In genomic region chr12:6825398-6826124, GRCh38 we compare ENCODE assay signal across 8 cellular contexts. TPM values are rescaled to one million over a fixed set of nuclear protein-coding genes. Genes with fewer than 3 reads are reported as not detected.
A peak's percentile ranks its signal among the peaks of the same experiment; 100 is the strongest.
DNase-seq lines count a peak whose midpoint lies in the region; ATAC-seq and TF ChIP-seq lines count a peak whose summit lies in the region.

No MANE protein-coding gene starts in this region.

- no peaks in the 10 kb centered on the region for H3K9me3 Mint-ChIP-seq in CD8-positive, alpha-beta T cell
- no peaks in the 10 kb centered on the region for H3K9me3 Mint-ChIP-seq in activated CD4-positive, alpha-beta memory T cell treated with anti-CD3 and anti-CD28 coated beads for 36 hours

- H3K27ac Mint-ChIP-seq in CD8-positive, alpha-beta T cell, result no peak overlapping the region
- H3K27ac Mint-ChIP-seq in activated CD4-positive, alpha-beta memory T cell treated with anti-CD3 and anti-CD28 coated beads for 36 hours, result peak overlapping the region; percentile 16

- H3K36me3 Mint-ChIP-seq in CD8-positive, alpha-beta T cell, result no peaks in the 10 kb centered on the region
- H3K36me3 Mint-ChIP-seq in activated CD4-positive, alpha-beta memory T cell treated with anti-CD3 and anti-CD28 coated beads for 36 hours, result no peaks in the 10 kb centered on the region

- CTCF ChIA-PET in CD8-positive, alpha-beta T cell (lab: Charles Lee), result interaction anchor here (0.6 to 9.4 kb wide), 37 partner anchors 9 to 286 kb away, joined by 3 to 116 read pairs (median 4); partner anchors contain the start of genes CD4, CDCA3, GNB3 and MLF2
- CTCF ChIA-PET in activated CD4-positive, alpha-beta memory T cell treated with anti-CD3 and anti-CD28 coated beads for 36 hours (lab: Charles Lee), result interaction anchor here (0.6 to 7.0 kb wide), 28 partner anchors 9 to 141 kb away, joined by 3 to 91 read pairs (median 5); partner anchors contain the start of genes CD4, CDCA3, COPS7A and MLF2

- H3K4me3 Mint-ChIP-seq in CD8-positive, alpha-beta T cell, result peak overlapping the region; percentile 5
- no peak overlapping the region for H3K4me3 Mint-ChIP-seq in activated CD4-positive, alpha-beta memory T cell treated with anti-CD3 and anti-CD28 coated beads for 36 hours

- peak; percentile 59 to 86 (median 69) for DNase-seq in CD8-positive, alpha-beta T cell
- peak; percentile 81 to 87 for DNase-seq in NCI-H524 (lab: John Stamatoyannopoulos, UW)
- DNase-seq in activated CD4-positive, alpha-beta memory T cell treated with anti-CD3 and anti-CD28 coated beads for 36 hours, result peak; percentile 90
- DNase-seq in ecto neural progenitor cell (ENCODE audit: low spot score), result peak; percentile 97
- DNase-seq in right lobe of liver, result peak; percentile 85 to 86 (median 85)
- DNase-seq in stimulated activated CD4-positive, alpha-beta T cell treated with anti-CD3 and anti-CD28 coated beads, TNF-alpha, amount 100 ng/mL, for 24 hours (ENCODE audit: low read depth in 3 of 3), result peak; percentile 69 to 82 (median 72)

- WGBS in right lobe of liver (ENCODE audit: insufficient coverage, low coverage, low lambda C conversion rate, missing lambda C conversion rate), result 13% methylated on average over 16 of the region's 19 CpGs

- H3K9me3 ChIP-seq in CD8-positive, alpha-beta T cell (ENCODE audit: low read length), result no peaks in the 10 kb centered on the region
- H3K9me3 ChIP-seq in right lobe of liver, result no peaks in the 10 kb centered on the region

- no peak for TF ChIP-seq POLR2A in right lobe of liver (IDR thresholded peaks at IDR 0.05)

- peak; percentile 71 for TF ChIP-seq CTCF in CD8-positive, alpha-beta T cell (IDR thresholded peaks at IDR 0.05)
- TF ChIP-seq CTCF in right lobe of liver (IDR thresholded peaks at IDR 0.05), result peak; percentile 94 to 95 (median 94)

- intact Hi-C loops in CD8-positive, alpha-beta T cell (cut with DNase I, micrococcal nuclease), result loop anchor here (1.0 to 5.0 kb wide), 7 partner anchors 72 to 273 kb away; partner anchors contain the start of genes MLF2 (in 2 of the 2), CHD4 (in 1 of the 2) and NOP2 (in 1 of the 2)
- intact Hi-C loops in activated CD4-positive, alpha-beta memory T cell treated with anti-CD3 and anti-CD28 coated beads for 36 hours (cut with micrococcal nuclease), result loop anchor here (1.0 to 5.0 kb wide), 5 partner anchors 33 to 208 kb away; partner anchors contain the start of genes MLF2 and ZNF384
- intact Hi-C loops in right lobe of liver (cut with DNase I), result loop anchor here in 1 of 2 donors (5.0 kb wide), 1 partner anchor 93 kb away; no protein-coding TSS in a partner anchor

- peaks cover 32% of the 10 kb centered on the region for H3K4me1 Mint-ChIP-seq in CD8-positive, alpha-beta T cell (ENCODE audit: low read depth)
- peaks cover 30% of the 10 kb centered on the region for H3K4me1 Mint-ChIP-seq in activated CD4-positive, alpha-beta memory T cell treated with anti-CD3 and anti-CD28 coated beads for 36 hours (ENCODE audit: low read depth)

- H3K4me3 ChIP-seq in CD8-positive, alpha-beta T cell (ENCODE audit: low read depth, low read length), result no peak overlapping the region
- H3K4me3 ChIP-seq in right lobe of liver, result no peak overlapping the region

- no peak overlapping the region for H3K27ac ChIP-seq in CD8-positive, alpha-beta T cell (ENCODE audit: low read depth, low read length)
- no peak overlapping the region for H3K27ac ChIP-seq in right lobe of liver

- peaks cover 10% of the 10 kb centered on the region for H3K27me3 ChIP-seq in CD8-positive, alpha-beta T cell (ENCODE audit: insufficient read depth, low read length)
- H3K27me3 ChIP-seq in right lobe of liver, result no peaks in the 10 kb centered on the region

- POLR2A ChIA-PET in CD8-positive, alpha-beta T cell (lab: Charles Lee), result interaction anchor here (0.5 kb wide), 1 partner anchor 1264 kb away, joined by 3 read pairs; no protein-coding TSS in a partner anchor
- POLR2A ChIA-PET in activated CD4-positive, alpha-beta memory T cell treated with anti-CD3 and anti-CD28 coated beads for 36 hours (lab: Charles Lee), result interaction anchor here (1.1 kb wide), 1 partner anchor 72 kb away, joined by 3 read pairs; no protein-coding TSS in a partner anchor

- H3K4me1 ChIP-seq in CD8-positive, alpha-beta T cell (ENCODE audit: insufficient read depth, low read length), result peaks cover 13% of the 10 kb centered on the region
- peaks cover 0 to 10% (median 0%) of the 10 kb centered on the region in 4 donors for H3K4me1 ChIP-seq in right lobe of liver

- no peaks in the 10 kb centered on the region for H3K36me3 ChIP-seq in CD8-positive, alpha-beta T cell (ENCODE audit: insufficient read depth, low read length)
- no peaks in the 10 kb centered on the region for H3K36me3 ChIP-seq in right lobe of liver

- peak; percentile 63 for ATAC-seq in CD8-positive, alpha-beta T cell
- ATAC-seq in HG02678 (IDR thresholded peaks at IDR 0.05; ENCODE audit: unreplicated experiment) (peak; percentile 57), right lobe of liver (peak; percentile 83 to 87 (median 84)), GM21515 (IDR thresholded peaks at IDR 0.05; ENCODE audit: unreplicated experiment) (no peak)

- peaks cover 48% of the 10 kb centered on the region for H3K27me3 Mint-ChIP-seq in CD8-positive, alpha-beta T cell (ENCODE audit: low read depth)
- H3K27me3 Mint-ChIP-seq in activated CD4-positive, alpha-beta memory T cell treated with anti-CD3 and anti-CD28 coated beads for 36 hours, result peaks cover 29% of the 10 kb centered on the region

RNA-seq across cellular contexts. Expression of gene P3H3, which starts 2.6 kb away (rescaled TPM):
- total RNA-seq in CD8-positive, alpha-beta T cell, result 1 to 10 TPM; 3.4 to 4.9 TPM
- total RNA-seq in activated CD4-positive, alpha-beta memory T cell treated with anti-CD3 and anti-CD28 coated beads for 36 hours, result 1 to 10 TPM; 2.5 to 2.7 TPM
- 1 to 10 TPM in 5 of 6 experiments, under 1 TPM in 1; 0.98 to 2.1 (median 1.5) TPM for total RNA-seq in right lobe of liver

RNA-seq across cellular contexts. Expression of gene GPR162, which starts 3.9 kb away (rescaled TPM):
- total RNA-seq in CD8-positive, alpha-beta T cell, result not detected
- total RNA-seq in activated CD4-positive, alpha-beta memory T cell treated with anti-CD3 and anti-CD28 coated beads for 36 hours, result under 1 TPM in 1 of 2 experiments, not detected in 1; 0.31 TPM
- 1 to 10 TPM in 4 of 6 experiments, under 1 TPM in 2; 0.37 to 3.1 (median 2.1) TPM for total RNA-seq in right lobe of liver

RNA-seq across cellular contexts. Expression of gene GNB3, which starts 15.2 kb away (rescaled TPM):
- 1 to 10 TPM in 1 of 2 experiments, under 1 TPM in 1; 0.49 to 1.0 TPM for total RNA-seq in CD8-positive, alpha-beta T cell
- under 1 TPM; 0.22 to 0.78 TPM for total RNA-seq in activated CD4-positive, alpha-beta memory T cell treated with anti-CD3 and anti-CD28 coated beads for 36 hours
- under 1 TPM in 4 of 6 experiments, not detected in 2; 0.17 to 0.51 (median 0.43) TPM for total RNA-seq in right lobe of liver

RNA-seq across cellular contexts. Expression of gene CDCA3, which starts 25.5 kb away (rescaled TPM):
- total RNA-seq in CD8-positive, alpha-beta T cell, result under 1 TPM; 0.61 to 0.92 TPM
- 10 to 100 TPM; 80.3 to 87.8 TPM for total RNA-seq in activated CD4-positive, alpha-beta memory T cell treated with anti-CD3 and anti-CD28 coated beads for 36 hours
- total RNA-seq in right lobe of liver, result 1 to 10 TPM in 4 of 6 experiments, under 1 TPM in 2; 0.62 to 1.7 (median 1.3) TPM

RNA-seq across cellular contexts. Expression of gene USP5, which starts 26.4 kb away (rescaled TPM):
- 10 to 100 TPM; 24.0 to 25.9 TPM for total RNA-seq in CD8-positive, alpha-beta T cell
- 100 to 1,000 TPM; 125 to 130 TPM for total RNA-seq in activated CD4-positive, alpha-beta memory T cell treated with anti-CD3 and anti-CD28 coated beads for 36 hours
- 10 to 100 TPM; 38.2 to 59.5 (median 42.6) TPM for total RNA-seq in right lobe of liver
